Comparison of ENCODE assay signal across 11 cellular contexts in genomic region chr3:52443791-52444687, GRCh38. TPM values are rescaled to one million over a fixed set of nuclear protein-coding genes. Genes with fewer than 3 reads are reported as not detected.
DNase-seq lines count a peak whose midpoint lies in the region; ATAC-seq and TF ChIP-seq lines count a peak whose summit lies in the region.
"Had no signal": no experiment of that assay in that cellular context is flagged by ENCODE, and none has a peak within 500 bp of the region (broad histone marks: within the 10 kb centered on the region; RNA-seq: fewer than 3 reads in every experiment).

No MANE protein-coding gene starts in this region.

- DNase-seq in heart left ventricle, result peak in 2 of 5 donors; percentile 19 to 26
- no peak for DNase-seq in Right ventricle myocardium superior
- DNase-seq in UCSD-AML1 (lab: John Stamatoyannopoulos, UW; ENCODE audit: unreplicated experiment), result peak; percentile 61
- DNase-seq in islet precursor cell, result peak; percentile 28
- DNase-seq in upper lobe of left lung, result no peak
- no peak for DNase-seq in OCI-LY7 (ENCODE audit: low spot score)
- DNase-seq in NCI-H1436 (lab: John Stamatoyannopoulos, UW), result no peak
- DNase-seq: NCI-H187 treated with DMSO at 0.1 percent for 48 hours had no signal

- CTCF ChIA-PET in OCI-LY7 (lab: Charles Lee; ENCODE audit: unreplicated experiment), result interaction anchor here (0.8 kb wide), 1 partner anchor 12 kb away, joined by 3 read pairs; no protein-coding TSS in a partner anchor

- H3K9me3 ChIP-seq in heart left ventricle (no peaks in the 10 kb centered on the region), upper lobe of left lung (no peaks in the 10 kb centered on the region), OCI-LY7 (ENCODE audit: low read length) (no peaks in the 10 kb centered on the region)

- H3K27ac ChIP-seq in heart left ventricle, result peak overlapping the region in 7 of 12 donors; percentile 19 to 59 (median 52)
- peak overlapping the region; percentile 32 to 78 (median 56) for H3K27ac ChIP-seq in upper lobe of left lung
- no peak overlapping the region for H3K27ac ChIP-seq in OCI-LY7 (ENCODE audit: low read depth, low read length, poor library complexity, severe bottlenecking)
- H3K27ac ChIP-seq: parathyroid adenoma had no signal

- H3K4me1 ChIP-seq in heart left ventricle, result peaks cover 0 to 29% (median 13%) of the 10 kb centered on the region in 12 donors
- peaks cover 10 to 37% (median 24%) of the 10 kb centered on the region in 4 donors for H3K4me1 ChIP-seq in upper lobe of left lung
- no peaks in the 10 kb centered on the region for H3K4me1 ChIP-seq in OCI-LY7 (ENCODE audit: insufficient read depth, low read length, poor library complexity, severe bottlenecking)

- TF ChIP-seq CTCF in heart left ventricle (IDR thresholded peaks at IDR 0.05) (no peak), upper lobe of left lung (IDR thresholded peaks at IDR 0.05) (no peak), OCI-LY7 (conservative IDR thresholded peaks at IDR 0.05; ENCODE audit: low read length) (no peak)

- H3K27me3 ChIP-seq in heart left ventricle (no peaks in the 10 kb centered on the region), upper lobe of left lung (no peaks in the 10 kb centered on the region)

- 83 to 90% (median 87%) methylated on average over 23 to 25 of the region's 25 CpGs for WGBS in heart left ventricle, 4 donors
- WGBS in upper lobe of left lung, 2 donors, result 70 to 71% methylated on average over 22 to 23 of the region's 25 CpGs

- BruUV-seq in OCI-LY7 (replicated peaks; lab: Mats Ljungman, UMichigan), result no TSS peak

- POLR2A ChIA-PET in OCI-LY7 (lab: Charles Lee), result no interaction called here

- no peak for ATAC-seq in heart left ventricle
- no peak for ATAC-seq in Right ventricle myocardium superior (ENCODE audit: poor library complexity)
- no peak for ATAC-seq in upper lobe of left lung (ENCODE audit: low FRiP score in 2 of 2)
- ATAC-seq in HG02571 (IDR thresholded peaks at IDR 0.05; ENCODE audit: unreplicated experiment), result no peak

- H2AFZ ChIP-seq in OCI-LY7 (ENCODE audit: low read length), result no peak overlapping the region

- TF ChIP-seq POLR2A in heart left ventricle (IDR thresholded peaks at IDR 0.05), result no peak
- TF ChIP-seq POLR2A in upper lobe of left lung (IDR thresholded peaks at IDR 0.05), result no peak

- intact Hi-C loops in heart left ventricle (cut with DNase I), result no loop called here
- intact Hi-C loops in Right ventricle myocardium superior (cut with DNase I), result no loop called here
- intact Hi-C loops in OCI-LY7 (cut with micrococcal nuclease; ENCODE audit: unreplicated experiment), result loop anchor here (10.0 kb wide), 1 partner anchor 69 kb away; no protein-coding TSS in a partner anchor

- H3K79me2 ChIP-seq in OCI-LY7 (ENCODE audit: insufficient read depth, low read depth, low read length), result no peaks in the 10 kb centered on the region
- H3K79me2 ChIP-seq: parathyroid adenoma had no signal

- no peaks in the 10 kb centered on the region for H4K20me1 ChIP-seq in OCI-LY7 (ENCODE audit: insufficient read depth, low read length)

- H3K4me3 ChIP-seq in heart left ventricle (peak overlapping the region in 10 of 12 donors; percentile 8 to 52 (median 42)), upper lobe of left lung (peak overlapping the region; percentile 26 to 58 (median 46)), OCI-LY7 (ENCODE audit: low read depth, low read length, poor library complexity, severe bottlenecking) (no peak overlapping the region)

- H3K9me2 ChIP-seq in OCI-LY7 (ENCODE audit: insufficient read depth, low read length), result no peaks in the 10 kb centered on the region

- H3K4me2 ChIP-seq in OCI-LY7 (ENCODE audit: low read length), result no peak overlapping the region

- TF ChIP-seq EP300 in upper lobe of left lung (IDR thresholded peaks at IDR 0.05), result no peak

- H3K36me3 ChIP-seq in heart left ventricle (no peaks in the 10 kb centered on the region), upper lobe of left lung (peaks cover 0 to 4% (median 0%) of the 10 kb centered on the region in 4 donors), OCI-LY7 (ENCODE audit: insufficient read depth, low read length) (no peaks in the 10 kb centered on the region)

RNA-seq across cellular contexts. Expression of gene SEMA3G, which starts 0.9 kb away (rescaled TPM):
- total RNA-seq in heart left ventricle (10 to 100 TPM; 13.4 to 29.0 (median 14.4) TPM), Right ventricle myocardium superior (10.4 TPM), upper lobe of left lung (10 to 100 TPM in 5 of 6 donors, 1 to 10 TPM in 1; 5.1 to 69.0 (median 20.7) TPM), OCI-LY7 (2022) (0.15 TPM in 1 of 2 replicates, not detected in the other)
- polyA plus RNA-seq in heart left ventricle, result 10 to 100 TPM; 11.4 to 19.6 TPM
- not detected in 2 replicates for total RNA-seq in OCI-LY7 (2014; rRNA removed; shearing (Covaris generic))
- total RNA-seq: A673 had no signal

RNA-seq across cellular contexts. Expression of gene TNNC1, which starts 9.8 kb away (rescaled TPM):
- total RNA-seq in heart left ventricle (over 10,000 TPM in 2 of 9 donors, 1,000 to 10,000 TPM in 7; 4,301 to 15,255 (median 8,364) TPM), Right ventricle myocardium superior (7,948 TPM), upper lobe of left lung (100 to 1,000 TPM in 4 of 6 donors, 10 to 100 TPM in 2; 28.3 to 196 (median 122) TPM), OCI-LY7 (2022) (3.2 and 5.0 TPM in 2 replicates)
- polyA plus RNA-seq in heart left ventricle, result over 10,000 TPM in 1 of 2 donors, 1,000 to 10,000 TPM in 1; 6,829 to 20,003 TPM
- total RNA-seq in OCI-LY7 (2014; rRNA removed; shearing (Covaris generic)), result 0.57 and 0.90 TPM in 2 replicates
- total RNA-seq: A673 had no signal

RNA-seq across cellular contexts. Expression of gene NISCH, which starts 11.4 kb away (rescaled TPM):
- total RNA-seq in heart left ventricle, result 10 to 100 TPM; 29.5 to 56.2 (median 43.9) TPM
- polyA plus RNA-seq in heart left ventricle, result 10 to 100 TPM; 28.8 to 30.2 TPM
- total RNA-seq in Right ventricle myocardium superior, result 46.0 TPM
- 100 to 1,000 TPM in 2 of 6 donors, 10 to 100 TPM in 4; 60.7 to 288 (median 83.0) TPM for total RNA-seq in upper lobe of left lung
- 53.8 and 60.5 TPM in 2 replicates for total RNA-seq in OCI-LY7 (2014; rRNA removed; shearing (Covaris generic))
- 73.3 and 78.5 TPM in 2 replicates for total RNA-seq in OCI-LY7 (2022)

RNA-seq across cellular contexts. Expression of gene PHF7, which starts 33.6 kb away (rescaled TPM):
- total RNA-seq in heart left ventricle (10 to 100 TPM; 10.8 to 27.6 (median 16.4) TPM), Right ventricle myocardium superior (16.8 TPM), upper lobe of left lung (10 to 100 TPM in 3 of 6 donors, 1 to 10 TPM in 3; 5.6 to 14.8 (median 10.0) TPM), OCI-LY7 (2022) (44.5 and 61.4 TPM in 2 replicates)
- polyA plus RNA-seq in heart left ventricle, result 1 to 10 TPM; 4.0 to 4.2 TPM
- 32.9 and 33.3 TPM in 2 replicates for total RNA-seq in OCI-LY7 (2014; rRNA removed; shearing (Covaris generic))

RNA-seq across cellular contexts. Expression of gene BAP1, which starts 34.2 kb away (rescaled TPM):
- 10 to 100 TPM; 50.0 to 75.9 (median 55.1) TPM for total RNA-seq in heart left ventricle
- polyA plus RNA-seq in heart left ventricle, result 10 to 100 TPM; 40.3 to 78.9 TPM
- total RNA-seq in Right ventricle myocardium superior, result 46.2 TPM
- 10 to 100 TPM; 58.0 to 90.1 (median 75.1) TPM for total RNA-seq in upper lobe of left lung
- total RNA-seq in OCI-LY7 (2014; rRNA removed; shearing (Covaris generic)), result 88.3 and 102 TPM in 2 replicates
- 102 and 105 TPM in 2 replicates for total RNA-seq in OCI-LY7 (2022)

Comparison
In these comparisons a context has a peak if more than half of its experiments do, and no peak if none do; other contexts are left out.
1. DNase-seq: peak in UCSD-AML1 (single experiment) and islet precursor cell (single experiment); none in Right ventricle myocardium superior (single experiment), upper lobe of left lung (0 of 2), OCI-LY7 (single experiment) and NCI-H1436 (single experiment).
2. RNA of gene TNNC1, which starts 9.8 kb away (total RNA-seq): 4,301 to 15,255 TPM in heart left ventricle and 7,948 TPM in Right ventricle myocardium superior (single experiment); 28.3 to 196 TPM in upper lobe of left lung and 0.57 to 5.0 TPM in OCI-LY7; every median in the first group is over 10 times any median in the second.